Comparison of ENCODE assay signal across 8 cellular contexts in the genomic region with DNA sequence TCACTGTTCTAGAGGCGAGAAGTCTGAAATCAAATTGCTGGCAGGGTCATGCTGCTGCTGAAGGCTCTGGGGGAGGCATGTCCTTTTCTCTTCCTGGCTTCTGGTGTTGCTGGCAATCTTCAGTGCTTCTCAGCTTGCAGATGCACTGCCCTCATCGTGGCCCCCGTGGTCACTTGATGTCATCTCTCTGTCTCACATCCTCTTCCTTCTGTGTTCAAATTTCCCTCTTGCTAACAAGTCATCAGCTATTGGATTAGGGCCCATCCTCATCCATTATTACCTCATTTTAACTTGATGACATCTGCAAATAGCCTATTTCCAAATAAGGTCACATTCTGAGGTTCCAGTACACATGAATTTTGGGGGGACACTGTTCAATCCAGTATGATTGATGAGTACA. TPM values are rescaled to one million over a fixed set of nuclear protein-coding genes. Genes with fewer than 3 reads are reported as not detected.
DNase-seq lines count a peak whose midpoint lies in the region; ATAC-seq and TF ChIP-seq lines count a peak whose summit lies in the region.

No MANE protein-coding gene starts in this region.

- H3K27ac Mint-ChIP-seq in activated naive CD8-positive, alpha-beta T cell treated with anti-CD3 and anti-CD28 coated beads, Interleukin-2, amount 50 U/mL, for 24 hours = no peak overlapping the region
- H3K27ac Mint-ChIP-seq in naive B cell = no peak overlapping the region
- peak overlapping the region in 2 of 8 donors; percentile 6 to 67 for H3K27ac Mint-ChIP-seq in CD8-positive, alpha-beta memory T cell

- DNase-seq in GM13977 (ENCODE audit: low spot score) (peak; percentile 60), naive B cell (no peak), tibial nerve (ENCODE audit: low spot score in 2 of 2) (no peak), HUDEP-2 (lab: John Stamatoyannopoulos, UW; ENCODE audit: unreplicated experiment in 76 of 76) (no peak), COLO829 (ENCODE audit: low spot score) (no peak)
- peak; percentile 43 for DNase-seq in activated naive CD8-positive, alpha-beta T cell treated with anti-CD3 and anti-CD28 coated beads, Interleukin-2, amount 50 U/mL, for 24 hours
- no peak for DNase-seq in CD8-positive, alpha-beta memory T cell

- 71 to 76% methylated on average over 3 of the region's 3 CpGs for whole genome bisulfite sequencing in tibial nerve, 2 donors

- in situ Hi-C loops in GM13977 (cut with MboI; ENCODE audit: low pct_unique_long_range_greater_than_20kb, low sequenced_read_pairs, unreplicated experiment) = no loop called here

- H3K4me1 Mint-ChIP-seq in activated naive CD8-positive, alpha-beta T cell treated with anti-CD3 and anti-CD28 coated beads, Interleukin-2, amount 50 U/mL, for 24 hours = peaks cover 76% of the 10 kb centered on the region
- peaks cover 0 to 14% (median 7%) of the 10 kb centered on the region in 3 donors for H3K4me1 Mint-ChIP-seq in naive B cell
- H3K4me1 Mint-ChIP-seq in CD8-positive, alpha-beta memory T cell = peaks cover 23 to 34% (median 32%) of the 10 kb centered on the region in 3 donors

- no peaks in the 10 kb centered on the region for H3K27me3 Mint-ChIP-seq in activated naive CD8-positive, alpha-beta T cell treated with anti-CD3 and anti-CD28 coated beads, Interleukin-2, amount 50 U/mL, for 24 hours
- H3K27me3 Mint-ChIP-seq in naive B cell = no peaks in the 10 kb centered on the region
- no peaks in the 10 kb centered on the region for H3K27me3 Mint-ChIP-seq in CD8-positive, alpha-beta memory T cell

- H3K9me3 Mint-ChIP-seq in activated naive CD8-positive, alpha-beta T cell treated with anti-CD3 and anti-CD28 coated beads, Interleukin-2, amount 50 U/mL, for 24 hours = no peaks in the 10 kb centered on the region
- H3K9me3 Mint-ChIP-seq in naive B cell = no peaks in the 10 kb centered on the region
- no peaks in the 10 kb centered on the region for H3K9me3 Mint-ChIP-seq in CD8-positive, alpha-beta memory T cell

- H3K27me3 ChIP-seq in tibial nerve = no peaks in the 10 kb centered on the region
- no peaks in the 10 kb centered on the region for H3K27me3 ChIP-seq in CD8-positive, alpha-beta memory T cell (ENCODE audit: insufficient read depth, low read length, poor library complexity, severe bottlenecking)

- no peak overlapping the region for H3K4me3 Mint-ChIP-seq in activated naive CD8-positive, alpha-beta T cell treated with anti-CD3 and anti-CD28 coated beads, Interleukin-2, amount 50 U/mL, for 24 hours
- no peak overlapping the region for H3K4me3 Mint-ChIP-seq in naive B cell
- no peak overlapping the region for H3K4me3 Mint-ChIP-seq in CD8-positive, alpha-beta memory T cell

- CTCF ChIA-PET in CD8-positive, alpha-beta memory T cell (lab: Charles Lee) = no interaction called here

- no peaks in the 10 kb centered on the region for H3K9me3 ChIP-seq in tibial nerve
- no peaks in the 10 kb centered on the region for H3K9me3 ChIP-seq in CD8-positive, alpha-beta memory T cell (ENCODE audit: low read length)

- peak in 1 of 2 donors; percentile 23 for TF ChIP-seq POLR2A in tibial nerve (IDR thresholded peaks at IDR 0.05)

- TF ChIP-seq CTCF in GM13977 (IDR thresholded peaks at IDR 0.05; ENCODE audit: extremely low read depth, insufficient read depth, missing control alignments) (no peak), tibial nerve (IDR thresholded peaks at IDR 0.05) (no peak)

- peak in 1 of 2 donors; percentile 55 for TF ChIP-seq EP300 in tibial nerve (IDR thresholded peaks at IDR 0.05)

- H3K36me3 Mint-ChIP-seq in activated naive CD8-positive, alpha-beta T cell treated with anti-CD3 and anti-CD28 coated beads, Interleukin-2, amount 50 U/mL, for 24 hours (ENCODE audit: low read depth) = no peaks in the 10 kb centered on the region
- no peaks in the 10 kb centered on the region for H3K36me3 Mint-ChIP-seq in naive B cell
- no peaks in the 10 kb centered on the region for H3K36me3 Mint-ChIP-seq in CD8-positive, alpha-beta memory T cell

- no peaks in the 10 kb centered on the region for H3K36me3 ChIP-seq in tibial nerve
- H3K36me3 ChIP-seq in CD8-positive, alpha-beta memory T cell (ENCODE audit: insufficient read depth, low read length) = no peaks in the 10 kb centered on the region

- POLR2A ChIA-PET in CD8-positive, alpha-beta memory T cell (lab: Charles Lee) = no interaction called here

- H3K4me1 ChIP-seq in tibial nerve = peaks cover 0 to 7% (median 3%) of the 10 kb centered on the region in 4 donors
- peaks cover 18% of the 10 kb centered on the region for H3K4me1 ChIP-seq in CD8-positive, alpha-beta memory T cell (ENCODE audit: insufficient read depth, low read length)

- H3K4me3 ChIP-seq in tibial nerve = no peak overlapping the region
- no peak overlapping the region for H3K4me3 ChIP-seq in CD8-positive, alpha-beta memory T cell (ENCODE audit: low read length)

- ATAC-seq in HG03196 (IDR thresholded peaks at IDR 0.05; ENCODE audit: unreplicated experiment) (peak; percentile 34), naive B cell (ENCODE audit: low read depth in 2 of 2) (peak; percentile 55 to 59)
- peak; percentile 15 for ATAC-seq in activated naive CD8-positive, alpha-beta T cell treated with anti-CD3 and anti-CD28 coated beads, Interleukin-2, amount 50 U/mL, for 24 hours

- peak overlapping the region in 2 of 4 donors; percentile 70 to 78 for H3K27ac ChIP-seq in tibial nerve
- no peak overlapping the region for H3K27ac ChIP-seq in CD8-positive, alpha-beta memory T cell (ENCODE audit: low read depth, low read length)

RNA-seq across cellular contexts. Expression of a gene that starts 36.6 kb away (rescaled TPM):
- 10 to 100 TPM; 25.2 to 40.7 (median 33.6) TPM for polyA plus RNA-seq in naive B cell (ENCODE audit: low read depth in 6 of 6)
- total RNA-seq in tibial nerve = 100 to 1,000 TPM in 3 of 4 donors, 10 to 100 TPM in 1; 90.0 to 313 (median 105) TPM
- total RNA-seq in CD8-positive, alpha-beta memory T cell = 100 to 1,000 TPM; 659 to 662 TPM
- polyA plus RNA-seq in CD8-positive, alpha-beta memory T cell = 274 TPM

Comparison
In these comparisons a context has a peak if more than half of its experiments do, and no peak if none do; other contexts are left out.
1. DNase-seq: peak in GM13977 (single experiment) and activated naive CD8-positive, alpha-beta T cell treated with anti-CD3 and anti-CD28 coated beads, Interleukin-2, amount 50 U/mL, for 24 hours (single experiment); none in naive B cell (single experiment), tibial nerve (0 of 2), HUDEP-2 (0 of 76), COLO829 (single experiment) and CD8-positive, alpha-beta memory T cell (0 of 5).
2. Peak in every context shown above with its lines, with median percentiles within 50 percentile points of each other: ATAC-seq.